8 cellular contexts compared by ENCODE assay signal in the genomic region with DNA sequence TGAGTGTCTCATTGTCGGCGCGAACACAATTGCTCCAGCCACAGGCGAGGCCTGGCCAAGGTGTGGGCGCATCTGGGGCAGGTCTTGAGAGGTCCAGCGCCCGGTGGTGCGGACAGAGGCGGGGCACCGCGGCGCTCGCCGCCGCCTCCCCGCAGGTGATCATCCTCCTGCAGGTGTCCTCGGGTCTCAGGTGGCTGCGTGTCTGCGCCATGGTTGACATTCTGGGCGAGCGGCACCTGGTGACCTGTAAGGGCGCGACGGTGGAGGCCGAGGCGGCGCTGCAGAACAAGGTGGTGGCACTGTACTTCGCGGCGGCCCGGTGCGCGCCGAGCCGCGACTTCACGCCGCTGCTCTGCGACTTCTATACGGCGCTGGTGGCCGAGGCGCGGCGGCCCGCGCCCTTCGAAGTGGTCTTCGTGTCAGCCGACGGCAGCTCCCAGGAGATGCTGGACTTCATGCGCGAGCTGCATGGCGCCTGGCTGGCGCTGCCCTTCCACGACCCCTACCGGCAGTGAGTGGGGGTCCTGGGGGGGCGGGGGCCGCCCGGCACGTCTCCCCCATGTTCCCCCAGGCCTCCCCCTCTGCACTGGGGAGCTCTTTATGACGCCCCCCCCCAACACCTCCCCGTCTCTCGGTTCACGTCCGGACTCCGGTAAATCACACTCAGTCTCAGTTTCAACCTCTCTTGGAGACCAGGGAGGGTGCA. TPM values are rescaled to one million over a fixed set of nuclear protein-coding genes. Genes with fewer than 3 reads are reported as not detected.
A peak's percentile ranks its signal among the peaks of the same experiment; 100 is the strongest.
DNase-seq lines count a peak whose midpoint lies in the region; ATAC-seq and TF ChIP-seq lines count a peak whose summit lies in the region.

No MANE protein-coding gene starts in this region.

- peaks cover 25% of the 10 kb centered on the region for H3F3A ChIP-seq in neural progenitor cell (ENCODE audit: low read depth)

- TF ChIP-seq CTCF in RWPE1 (conservative IDR thresholded peaks at IDR 0.05; ENCODE audit: low read depth) = no peak
- no peak for TF ChIP-seq CTCF in epithelial cell of esophagus (IDR thresholded peaks at IDR 0.05; ENCODE audit: insufficient read depth, low read depth, low read length, missing control alignments)
- TF ChIP-seq CTCF in neural progenitor cell (IDR thresholded peaks at IDR 0.05) = peak; percentile 22

- CTCF ChIA-PET in RWPE1 (lab: Yijun Ruan, JAX) = interaction anchor here (0.8 to 0.9 kb wide), 2 partner anchors 43 to 54 kb away, joined by 4 read pairs; no protein-coding TSS in a partner anchor

- peaks cover 10% of the 10 kb centered on the region for H3K4me1 ChIP-seq in neural progenitor cell

- POLR2A ChIA-PET in RWPE1 (lab: Yijun Ruan, JAX; ENCODE audit: low non-redundant PET) = no interaction called here

- H3K9me3 ChIP-seq in neural progenitor cell (ENCODE audit: low read depth) = no peaks in the 10 kb centered on the region

- H3K9ac ChIP-seq in neural progenitor cell = no peak overlapping the region

- H3K4me3 ChIP-seq in epithelial cell of esophagus (ENCODE audit: low read length) = peak overlapping the region; percentile 52
- H3K4me3 ChIP-seq in neural progenitor cell = peak overlapping the region; percentile 55

- H3K27ac ChIP-seq in RWPE1 (peak overlapping the region; percentile 51; the same call in 1 of the 2 replicates), neural progenitor cell (no peak overlapping the region)

- no peak overlapping the region for H3K27ac Mint-ChIP-seq in neural progenitor cell

- no peaks in the 10 kb centered on the region for H4K20me1 ChIP-seq in neural progenitor cell (ENCODE audit: low read depth)

- H3K4me3 Mint-ChIP-seq in neural progenitor cell = peak overlapping the region; percentile 81

- H2AFZ ChIP-seq in neural progenitor cell (replicated peaks) = peak overlapping the region; percentile 66

- peak; percentile 52 for DNase-seq in D341Med (ENCODE audit: low spot score)
- DNase-seq in RWPE1 (ENCODE audit: low spot score) = no peak
- DNase-seq in epithelial cell of esophagus (ENCODE audit: low read depth) = no peak
- DNase-seq in neural progenitor cell (ENCODE audit: low spot score) = peak; percentile 69
- DNase-seq in hippocampal formation (lab: John Stamatoyannopoulos, UW) = no peak
- no peak for DNase-seq in OCI-M2 (lab: John Stamatoyannopoulos, UW; ENCODE audit: unreplicated experiment)
- no peak for DNase-seq in SKM-1 treated with dmso at 0.1 percent for 144 hours (lab: John Stamatoyannopoulos, UW; ENCODE audit: unreplicated experiment)

- no peak for ATAC-seq in GM18511 (IDR thresholded peaks at IDR 0.05; ENCODE audit: unreplicated experiment)

- no peaks in the 10 kb centered on the region for H3K79me2 ChIP-seq in neural progenitor cell (ENCODE audit: low read depth)

- H3K36me3 ChIP-seq in neural progenitor cell = no peaks in the 10 kb centered on the region

- H3K9me3 Mint-ChIP-seq in neural progenitor cell = peaks cover 5% of the 10 kb centered on the region

- H3K36me3 Mint-ChIP-seq in neural progenitor cell = peaks cover 2% of the 10 kb centered on the region

- peaks cover 80% of the 10 kb centered on the region for H3K27me3 ChIP-seq in neural progenitor cell

- peak overlapping the region; percentile 90 for H3K4me2 ChIP-seq in neural progenitor cell

- H3K4me1 Mint-ChIP-seq in neural progenitor cell = peaks cover 41% of the 10 kb centered on the region

- peaks cover 36% of the 10 kb centered on the region for H3K27me3 Mint-ChIP-seq in neural progenitor cell (ENCODE audit: insufficient read depth, low read depth)

RNA-seq across cellular contexts. Expression of a gene that starts 0.4 kb away (rescaled TPM):
- total RNA-seq in neural progenitor cell (ENCODE audit: low replicate concordance) = 0.32 and 0.74 TPM in 2 replicates

Comparison
In these comparisons a context has a peak if more than half of its experiments do, and no peak if none do; other contexts are left out.
1. DNase-seq: peak in D341Med (single experiment) and neural progenitor cell (single experiment); none in RWPE1 (single experiment), epithelial cell of esophagus (single experiment), hippocampal formation (0 of 2), OCI-M2 (single experiment) and SKM-1 treated with dmso at 0.1 percent for 144 hours (single experiment).